Comparison of ENCODE assay signal across 22 cellular contexts in genomic region chr1:167200749-167201148, GRCh38.
"Had no signal": no experiment of that assay in that cellular context is flagged by ENCODE, and none has a peak within 500 bp of the region (broad histone marks: within the 10 kb centered on the region; RNA-seq: fewer than 3 reads in every experiment).

No MANE protein-coding gene starts in this region.

- DNase-seq: activated CD4-positive, alpha-beta T cell treated with anti-CD3 and anti-CD28 coated beads, Interleukin-2, amount 10 ng/mL, durations not matched to agents 24 days and 14 days; activated effector memory CD4-positive, alpha-beta T cell treated with anti-CD3 and anti-CD28 coated beads, Interleukin-2, amount 50 U/mL, for 16 hours; activated naive CD4-positive, alpha-beta T cell treated with anti-CD3 and anti-CD28 coated beads, Interleukin-2, amount 10 ng/mL, durations not matched to agents 7 days and 5 days; colonic mucosa; effector CD8-positive, alpha-beta T cell; heart right ventricle; midbrain; naive thymus-derived CD4-positive, alpha-beta T cell; ovary; right lobe of liver; SK-N-SH; stimulated activated CD4-positive, alpha-beta T cell treated with anti-CD3 and anti-CD28 coated beads, Interleukin-2, amount 100 ng/mL, for 48 hours; substantia nigra; SW 1271; T-helper 9 cell; upper lobe of left lung had no signal

- H3K27me3 Mint-ChIP-seq: activated CD4-positive, alpha-beta T cell treated with anti-CD3 and anti-CD28 coated beads, Interleukin-2, amount 10 ng/mL, durations not matched to agents 24 days and 14 days; naive thymus-derived CD4-positive, alpha-beta T cell; progenitor cell of endocrine pancreas; stimulated activated naive CD8-positive, alpha-beta T cell treated with anti-CD3 and anti-CD28 coated beads, Interleukin-15, Interleukin-2, amounts not matched to agents 100 ng/mL and 50 ng/mL, for 24 hours had no signal

- H3K4me3 Mint-ChIP-seq: activated CD4-positive, alpha-beta T cell treated with anti-CD3 and anti-CD28 coated beads, Interleukin-2, amount 10 ng/mL, durations not matched to agents 24 days and 14 days; activated naive CD4-positive, alpha-beta T cell treated with anti-CD3 and anti-CD28 coated beads, Interleukin-2, amount 10 ng/mL, durations not matched to agents 7 days and 5 days; memory B cell; naive thymus-derived CD4-positive, alpha-beta T cell; stimulated activated naive CD8-positive, alpha-beta T cell treated with anti-CD3 and anti-CD28 coated beads, Interleukin-15, Interleukin-2, amounts not matched to agents 100 ng/mL and 50 ng/mL, for 24 hours; T-helper 1 cell treated with Interleukin-12 subunit alpha and Interleukin-12 subunit beta and Interleukin-4 antibody, amounts not matched to agents 30 μg/mL and 1 μg/mL, for 36 hours had no signal

- H3K4me1 ChIP-seq: colonic mucosa, right lobe of liver, upper lobe of left lung, vagina had no signal

- H3K9me2 ChIP-seq: SK-N-SH had no signal

- H3K4me3 ChIP-seq: colonic mucosa, heart right ventricle, ovary, right lobe of liver, upper lobe of left lung, vagina had no signal

- H3K27ac Mint-ChIP-seq: activated CD4-positive, alpha-beta T cell treated with anti-CD3 and anti-CD28 coated beads, Interleukin-2, amount 10 ng/mL, durations not matched to agents 24 days and 14 days; activated naive CD4-positive, alpha-beta T cell treated with anti-CD3 and anti-CD28 coated beads, Interleukin-2, amount 10 ng/mL, durations not matched to agents 7 days and 5 days; memory B cell; naive thymus-derived CD4-positive, alpha-beta T cell; progenitor cell of endocrine pancreas; stimulated activated naive CD8-positive, alpha-beta T cell treated with anti-CD3 and anti-CD28 coated beads, Interleukin-15, Interleukin-2, amounts not matched to agents 100 ng/mL and 50 ng/mL, for 24 hours; T-helper 1 cell treated with Interleukin-12 subunit alpha and Interleukin-12 subunit beta and Interleukin-4 antibody, amounts not matched to agents 30 μg/mL and 1 μg/mL, for 36 hours had no signal

- H3K4me1 Mint-ChIP-seq: activated naive CD4-positive, alpha-beta T cell treated with anti-CD3 and anti-CD28 coated beads, Interleukin-2, amount 10 ng/mL, durations not matched to agents 7 days and 5 days; memory B cell had no signal

- H3K27ac ChIP-seq: colonic mucosa, heart right ventricle, ovary, right lobe of liver, upper lobe of left lung, vagina, VCaP had no signal

- H3K9me3 Mint-ChIP-seq: activated CD4-positive, alpha-beta T cell treated with anti-CD3 and anti-CD28 coated beads, Interleukin-2, amount 10 ng/mL, durations not matched to agents 24 days and 14 days; T-helper 1 cell treated with Interleukin-12 subunit alpha and Interleukin-12 subunit beta and Interleukin-4 antibody, amounts not matched to agents 30 μg/mL and 1 μg/mL, for 36 hours had no signal

- H3K36me3 Mint-ChIP-seq: activated naive CD4-positive, alpha-beta T cell treated with anti-CD3 and anti-CD28 coated beads, Interleukin-2, amount 10 ng/mL, durations not matched to agents 7 days and 5 days had no signal

- H3K36me3 ChIP-seq: colonic mucosa, heart right ventricle, ovary, right lobe of liver, upper lobe of left lung, vagina had no signal

- ATAC-seq: heart right ventricle; naive thymus-derived CD4-positive, alpha-beta T cell; right lobe of liver had no signal

- H3K4me2 ChIP-seq: SK-N-SH had no signal

- H3K27me3 ChIP-seq: colonic mucosa, heart right ventricle, ovary, right lobe of liver, upper lobe of left lung, vagina had no signal

- H3K9me3 ChIP-seq: colonic mucosa, ovary, right lobe of liver, SK-N-SH, vagina had no signal

- H3K9ac ChIP-seq: SK-N-SH had no signal
